19 cellular contexts compared by ENCODE assay signal in genomic region chr20:61520076-61520639, GRCh38.
DNase-seq lines count a peak whose midpoint lies in the region; ATAC-seq, FAIRE-seq and TF ChIP-seq lines count a peak whose summit lies in the region.
"Had no signal": no experiment of that assay in that cellular context is flagged by ENCODE, and none has a peak within 500 bp of the region (broad histone marks: within the 10 kb centered on the region; RNA-seq: fewer than 3 reads in every experiment).

No MANE protein-coding gene starts in this region.

- no peaks in the 10 kb centered on the region for H3F3A ChIP-seq in neural cell (ENCODE audit: insufficient read depth, low read length, poor library complexity, severe bottlenecking)

- H2AFZ ChIP-seq in IMR-90 (replicated peaks; ENCODE audit: low read length, poor library complexity) (no peak overlapping the region), K562 (ENCODE audit: low read depth, low read length) (no peak overlapping the region), neural cell (ENCODE audit: low read depth, low read length) (no peak overlapping the region)
- H2AFZ ChIP-seq: GM23338 had no signal

- no peak overlapping the region for H3K18ac ChIP-seq in IMR-90 (ENCODE audit: low read depth, low read length)

- DNase-seq in IMR-90, result no peak
- no peak for DNase-seq in K562 (ENCODE audit: extremely low read depth in 1 of 4, low spot score in 3 of 4)
- DNase-seq in NCI-H1417 treated with DMSO at 0.1 percent for 48 hours (lab: John Stamatoyannopoulos, UW), result no peak
- DNase-seq in BE2C, result no peak
- DNase-seq: Caco-2; CD4-positive, CD25-positive, alpha-beta regulatory T cell; CD8-positive, alpha-beta memory T cell; H7 had no signal

- no peak overlapping the region for H4K91ac ChIP-seq in IMR-90 (ENCODE audit: insufficient read depth, low read depth, low read length)

- H2BK120ac ChIP-seq in IMR-90 (ENCODE audit: low read depth, low read length), result no peak overlapping the region

- CTCF ChIA-PET in IMR-90 (lab: Yijun Ruan, JAX) (no interaction called here), K562 (lab: Yijun Ruan, JAX; ENCODE audit: low intra/inter-chr PET ratio) (no interaction called here)

- in situ Hi-C loops in IMR-90 (cut with MboI; ENCODE audit: low sequenced_read_pairs), result no loop called here
- in situ Hi-C loops in K562 (cut with MboI), result no loop called here

- H3K27ac ChIP-seq in IMR-90 (ENCODE audit: insufficient read depth, low read length) (no peak overlapping the region), K562 (ENCODE audit: extremely low read depth, low read depth, low read length) (no peak overlapping the region), neural cell (ENCODE audit: low read length) (peak overlapping the region; percentile 58)
- H3K27ac ChIP-seq: HL-60, KMS-11 had no signal

- H3K36me3 ChIP-seq in IMR-90 (ENCODE audit: control insufficient read depth, insufficient read depth, low read length) (no peaks in the 10 kb centered on the region), K562 (ENCODE audit: control insufficient read depth, insufficient read depth, low read length) (no peaks in the 10 kb centered on the region), neural cell (ENCODE audit: insufficient read depth, low read length) (no peaks in the 10 kb centered on the region), BE2C (no peaks in the 10 kb centered on the region)

- TF ChIP-seq POLR2A in IMR-90 (IDR thresholded peaks at IDR 0.05; ENCODE audit: low read depth, low read length), result no peak
- no peak for TF ChIP-seq POLR2A in K562 (conservative IDR thresholded peaks at IDR 0.05)

- no peak overlapping the region for H4K8ac ChIP-seq in IMR-90 (ENCODE audit: low read depth in 2 of 2, low read length in 2 of 2)

- H3K79me2 ChIP-seq in K562 (ENCODE audit: control insufficient read depth, insufficient read depth, low read length), result no peaks in the 10 kb centered on the region
- H3K79me2 ChIP-seq in neural cell (replicated peaks; ENCODE audit: insufficient read depth, low read length), result no peaks in the 10 kb centered on the region

- H3K4me2 ChIP-seq in IMR-90 (ENCODE audit: low read depth, low read length), result no peak overlapping the region
- H3K4me2 ChIP-seq in K562 (ENCODE audit: insufficient read depth, low read length), result no peak overlapping the region
- no peak overlapping the region for H3K4me2 ChIP-seq in neural cell (ENCODE audit: low read length)
- H3K4me2 ChIP-seq: GM23338, KMS-11 had no signal

- intact Hi-C loops in IMR-90 (cut with micrococcal nuclease), result no loop called here
- intact Hi-C loops in K562 (cut with micrococcal nuclease), result no loop called here

- no peak overlapping the region for H3K56ac ChIP-seq in IMR-90 (ENCODE audit: extremely low read depth, insufficient read depth, low read length)

- H4K20me1 ChIP-seq in IMR-90 (ENCODE audit: insufficient read depth, low read length) (no peaks in the 10 kb centered on the region; the same call in 1 of the 2 replicates), K562 (replicated peaks; ENCODE audit: control insufficient read depth, insufficient read depth, low read length) (no peaks in the 10 kb centered on the region; the same call in 1 of the 2 replicates), neural cell (ENCODE audit: insufficient read depth) (no peaks in the 10 kb centered on the region)

- TF ChIP-seq CTCF in IMR-90 (conservative IDR thresholded peaks at IDR 0.05; ENCODE audit: low read depth, low read length), result no peak
- no peak for TF ChIP-seq CTCF in K562 (IDR thresholded peaks at IDR 0.05 in 2 of 3, conservative IDR thresholded peaks at IDR 0.05 in 1 of 3; ENCODE audit: insufficient read depth in 2 of 3, low read depth in 1 of 3, low read length in 3 of 3)
- TF ChIP-seq CTCF in neural cell (IDR thresholded peaks at IDR 0.05; ENCODE audit: poor library complexity, severe bottlenecking), result no peak
- TF ChIP-seq CTCF in BE2C (IDR thresholded peaks at IDR 0.05; ENCODE audit: low read depth, low read length), result no peak

- H3K9ac ChIP-seq in IMR-90 (ENCODE audit: low read depth, low read length), result no peak overlapping the region
- H3K9ac ChIP-seq in K562 (ENCODE audit: insufficient read depth in 1 of 2, low read depth in 2 of 2, low read length in 2 of 2), result no peak overlapping the region
- no peak overlapping the region for H3K9ac ChIP-seq in neural cell (ENCODE audit: low read length)
- H3K9ac ChIP-seq: KMS-11 had no signal

- H2BK5ac ChIP-seq in IMR-90 (ENCODE audit: low read depth, low read length, poor library complexity, severe bottlenecking), result no peak overlapping the region

- H3K9me1 ChIP-seq in IMR-90 (ENCODE audit: insufficient read depth, low read length) (no peaks in the 10 kb centered on the region; the same call in 1 of the 2 replicates), K562 (ENCODE audit: control insufficient read depth, insufficient read depth, low read length) (no peaks in the 10 kb centered on the region)

- H3K9me2 ChIP-seq in neural cell (ENCODE audit: insufficient read depth, low read length), result no peaks in the 10 kb centered on the region

- no peak overlapping the region for H3K4me3 ChIP-seq in IMR-90 (ENCODE audit: insufficient read depth, low read depth, low read length)
- H3K4me3 ChIP-seq in K562, result no peak overlapping the region
- peak overlapping the region; percentile 43 for H3K4me3 ChIP-seq in neural cell (ENCODE audit: low read length)
- no peak overlapping the region for H3K4me3 ChIP-seq in BE2C (ENCODE audit: low read depth, low read length)
- H3K4me3 ChIP-seq: GM23338 had no signal

- WGBS in IMR-90 (ENCODE audit: extremely low coverage in 2 of 2, insufficient read length in 1 of 2), 2 experiments, result 90% methylated on average over 4 of the region's 6 CpGs; no CpG with 5 or more reads in 1 of the 2 experiments
- WGBS in K562 (ENCODE audit: insufficient coverage, low coverage, missing lambda C conversion rate), result 45% methylated on average over 5 of the region's 6 CpGs

- BruUV-seq in IMR-90 (replicated peaks; lab: Mats Ljungman, UMichigan) (no TSS peak), K562 (replicated peaks; lab: Mats Ljungman, UMichigan) (no TSS peak)

- H3K79me1 ChIP-seq in IMR-90 (ENCODE audit: low read depth in 1 of 2, low read length in 2 of 2), result no peaks in the 10 kb centered on the region; a peak in 1 of 4 replicates

- H3K4me1 ChIP-seq in IMR-90 (ENCODE audit: control insufficient read depth, insufficient read depth, low read length) (peaks cover 4% of the 10 kb centered on the region; the same call in 1 of the 2 replicates), K562 (replicated peaks in 1 of 2; ENCODE audit: control insufficient read depth in 2 of 2, insufficient read depth in 2 of 2, low read length in 2 of 2) (peaks cover 16 to 32% of the 10 kb centered on the region in 2 experiments), BE2C (no peaks in the 10 kb centered on the region)
- H3K4me1 ChIP-seq: Caco-2 had no signal

- no peak overlapping the region for H3K14ac ChIP-seq in IMR-90 (replicated peaks; ENCODE audit: low read depth, low read length)

- ATAC-seq in IMR-90 (ENCODE audit: low read depth), result no peak
- no peak for ATAC-seq in K562
- ATAC-seq in GM21825 (IDR thresholded peaks at IDR 0.05; ENCODE audit: unreplicated experiment), result no peak
- ATAC-seq in GM18867 (IDR thresholded peaks at IDR 0.05; ENCODE audit: unreplicated experiment), result no peak
- ATAC-seq: GM23338, HCT116 had no signal

- POLR2A ChIA-PET in IMR-90 (lab: Charles Lee; ENCODE audit: unreplicated experiment) (no interaction called here), K562 (lab: Yijun Ruan, JAX) (interaction anchor here (0.8 to 1.5 kb wide), 2 partner anchors 11 to 182 kb away, joined by 3 read pairs; no protein-coding TSS in a partner anchor)

- H4K5ac ChIP-seq in IMR-90 (ENCODE audit: low read depth, low read length), result no peak overlapping the region

- TF ChIP-seq EP300 in K562 (IDR thresholded peaks at IDR 0.05; ENCODE audit: low read length) (no peak), neural cell (conservative IDR thresholded peaks at IDR 0.05; ENCODE audit: poor library complexity, severe bottlenecking) (no peak)

- no peaks in the 10 kb centered on the region for H3K9me3 ChIP-seq in IMR-90 (ENCODE audit: control insufficient read depth, insufficient read depth, low read length)
- no peaks in the 10 kb centered on the region for H3K9me3 ChIP-seq in K562 (replicated peaks; ENCODE audit: control insufficient read depth, insufficient read depth, low read depth, low read length)
- no peaks in the 10 kb centered on the region for H3K9me3 ChIP-seq in neural cell (ENCODE audit: low read length)
- H3K9me3 ChIP-seq in BE2C, result no peaks in the 10 kb centered on the region

- no peak overlapping the region for H3K4ac ChIP-seq in IMR-90 (ENCODE audit: low read depth, low read length)

- TF ChIP-seq RAD21 in IMR-90 (IDR thresholded peaks at IDR 0.05; ENCODE audit: low read length) (no peak), K562 (CRISPR knock-in tag; conservative IDR thresholded peaks at IDR 0.05 in 1 of 2, IDR thresholded peaks at IDR 0.05 in 1 of 2) (no peak), neural cell (conservative IDR thresholded peaks at IDR 0.05) (no peak)

- no peak overlapping the region; the same call in 2 of the 3 replicates for H2BK15ac ChIP-seq in IMR-90 (ENCODE audit: low read depth, low read length)

- no peak for FAIRE-seq in K562 (lab: Jason Lieb, UNC)
- FAIRE-seq: A204.1, D721Med, G401.6, GM12891 had no signal

- no peak overlapping the region for H2AK9ac ChIP-seq in IMR-90 (replicated peaks; ENCODE audit: low read depth, low read length, poor library complexity)

- H3K27me3 ChIP-seq in IMR-90 (ENCODE audit: control insufficient read depth, insufficient read depth, low read length) (no peaks in the 10 kb centered on the region), K562 (ENCODE audit: control insufficient read depth in 2 of 2, insufficient read depth in 2 of 2, low read length in 2 of 2) (peaks cover 20 to 37% of the 10 kb centered on the region in 2 experiments; a peak in 4 of 5 replicates), neural cell (ENCODE audit: insufficient read depth, low read depth, low read length) (no peaks in the 10 kb centered on the region), BE2C (no peaks in the 10 kb centered on the region)

- 0 out of 2 replicates have a peak overlapping the region, but pooled peaks have one; percentile 36 for H2AK5ac ChIP-seq in IMR-90 (ENCODE audit: low read depth, low read length)

- H2BK20ac ChIP-seq in IMR-90 (ENCODE audit: low read depth, low read length), result no peak overlapping the region

- dilution Hi-C loops in IMR-90 (cut with HindIII; ENCODE audit: low sequenced_read_pairs, unreplicated experiment), result no loop called here

- H3K23ac ChIP-seq in IMR-90 (ENCODE audit: low read depth, low read length), result no peak overlapping the region

TF ChIP-seq in IMR-90, 13 proteins besides CTCF, POLR2A, EP300 and RAD21 (continues in another document):
- TF ChIP-seq BHLHE40 (IDR thresholded peaks at IDR 0.05; ENCODE audit: low read depth, low read length), result no peak
- TF ChIP-seq RCOR1 (IDR thresholded peaks at IDR 0.05; ENCODE audit: insufficient replicate concordance, low read length), result no peak

TF ChIP-seq in K562, 482 proteins besides CTCF, POLR2A, EP300 and RAD21 (continues in another document):
- TF ChIP-seq BCOR (IDR thresholded peaks at IDR 0.05) (peak; percentile 48), ZFP36 (IDR thresholded peaks at IDR 0.05; ENCODE audit: low read depth, low read length, partially characterized antibody) (peak; percentile 75)
